Comparison of ENCODE assay signal across 11 cellular contexts in the genomic region with DNA sequence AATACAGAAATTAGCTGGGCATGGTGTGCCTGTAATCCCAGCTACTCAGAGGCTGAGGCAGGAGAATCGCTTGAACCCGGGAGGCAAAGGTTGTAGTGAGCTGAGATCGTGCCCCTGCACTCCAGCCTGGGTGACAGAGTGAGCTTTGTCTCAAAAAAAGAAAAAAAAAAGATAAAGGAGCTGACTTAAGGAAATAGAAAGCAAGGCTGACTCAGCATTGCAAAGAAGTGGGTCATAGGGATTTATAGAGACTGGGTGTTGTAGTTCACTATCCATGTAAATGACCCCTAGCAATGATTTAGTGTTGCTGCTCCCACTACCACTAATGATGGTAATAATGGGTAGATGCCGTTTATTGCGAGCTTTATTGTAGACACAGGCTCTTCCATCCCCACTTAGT. TPM values are rescaled to one million over a fixed set of nuclear protein-coding genes. Genes with fewer than 3 reads are reported as not detected.
DNase-seq lines count a peak whose midpoint lies in the region.
"Had no signal": no experiment of that assay in that cellular context is flagged by ENCODE, and none has a peak within 500 bp of the region (broad histone marks: within the 10 kb centered on the region; RNA-seq: fewer than 3 reads in every experiment).

No MANE protein-coding gene starts in this region.

- H2BK12ac ChIP-seq in mesenchymal stem cell (ENCODE audit: low read length in 2 of 2), result no peak overlapping the region

- in situ Hi-C loops in ACHN (cut with HindIII; ENCODE audit: low pct_ligation_motif_present, low pct_unique_long_range_greater_than_20kb, low sequenced_read_pairs), result no loop called here

- peak overlapping the region in 1 of 2 experiments; percentile 27 for H3K4ac ChIP-seq in mesenchymal stem cell (ENCODE audit: low read depth in 1 of 2, low read length in 2 of 2)

- no peaks in the 10 kb centered on the region for H3K27me3 ChIP-seq in mesenchymal stem cell (ENCODE audit: control insufficient read depth in 1 of 2, insufficient read depth in 1 of 2, low read length in 2 of 2)
- H3K27me3 ChIP-seq: SJCRH30 had no signal

- no peak overlapping the region for H2AK5ac ChIP-seq in mesenchymal stem cell (ENCODE audit: low read length, severe bottlenecking)

- H3K79me1 ChIP-seq in mesenchymal stem cell (replicated peaks; ENCODE audit: low read length, poor library complexity, severe bottlenecking), result peaks cover 36% of the 10 kb centered on the region

- H3K23ac ChIP-seq in mesenchymal stem cell (ENCODE audit: low read length in 2 of 2), result no peak overlapping the region

- H3K9me3 ChIP-seq in mesenchymal stem cell (ENCODE audit: control insufficient read depth, low read length), result no peaks in the 10 kb centered on the region
- H3K9me3 ChIP-seq: SJCRH30 had no signal

- H3K4me2 ChIP-seq in mesenchymal stem cell (ENCODE audit: low read length, poor library complexity, severe bottlenecking), result no peak overlapping the region

- H3K27ac ChIP-seq in caudate nucleus (ENCODE audit: low read depth, low read length) (peak overlapping the region; percentile 39), mesenchymal stem cell (ENCODE audit: low read length, poor library complexity, severe bottlenecking) (no peak overlapping the region)
- H3K27ac ChIP-seq: HL-60, SJCRH30 had no signal

- peak overlapping the region; percentile 35 for H3K9ac ChIP-seq in mesenchymal stem cell (ENCODE audit: low read length)

- no peak overlapping the region for H3K14ac ChIP-seq in mesenchymal stem cell (ENCODE audit: low read length in 2 of 2)

- H3K4me1 ChIP-seq in mesenchymal stem cell (ENCODE audit: control insufficient read depth, insufficient read depth, low read depth, low read length), result peaks cover 2% of the 10 kb centered on the region
- H3K4me1 ChIP-seq: SJCRH30 had no signal

- no peak overlapping the region for H2BK120ac ChIP-seq in mesenchymal stem cell (ENCODE audit: low read depth, low read length)

- H4K91ac ChIP-seq in mesenchymal stem cell (ENCODE audit: low read length), result no peak overlapping the region

- no peak overlapping the region for H3K4me3 ChIP-seq in mesenchymal stem cell (ENCODE audit: insufficient read depth in 1 of 2, low read depth in 1 of 2, low read length in 2 of 2)
- H3K4me3 ChIP-seq: SJCRH30 had no signal

- no peak overlapping the region for H3K18ac ChIP-seq in mesenchymal stem cell (ENCODE audit: low read depth in 1 of 2, low read length in 2 of 2)

- H2BK15ac ChIP-seq in mesenchymal stem cell (ENCODE audit: low read depth, poor library complexity, severe bottlenecking), result no peak overlapping the region

- H2AFZ ChIP-seq in mesenchymal stem cell (ENCODE audit: low read depth, low read length), result no peak overlapping the region

- H4K8ac ChIP-seq in mesenchymal stem cell (ENCODE audit: low read length), result no peak overlapping the region

- H3K36me3 ChIP-seq in mesenchymal stem cell (ENCODE audit: control insufficient read depth in 1 of 2, insufficient read depth in 2 of 2, low read depth in 1 of 2, low read length in 2 of 2), result peaks cover 42 to 46% of the 10 kb centered on the region in 2 experiments

- DNase-seq in ACHN, result peak; percentile 30
- DNase-seq in HPDE6-E6E7 (ENCODE audit: extremely low spot score), result peak; percentile 14
- no peak for DNase-seq in caudate nucleus (lab: John Stamatoyannopoulos, UW)
- DNase-seq in mesenchymal stem cell, result peak; percentile 70
- DNase-seq in iPS-NIHi11 (ENCODE audit: low spot score), result no peak
- no peak for DNase-seq in middle frontal gyrus (ENCODE audit: extremely low spot score, low spot score)
- no peak for DNase-seq in anterior cingulate cortex (lab: John Stamatoyannopoulos, UW)
- DNase-seq in DMS53 treated with DMSO at 0.1 percent for 48 hours (lab: John Stamatoyannopoulos, UW; ENCODE audit: unreplicated experiment), result no peak
- DNase-seq: effector CD4-positive, alpha-beta T cell; SJCRH30 had no signal

- WGBS in mesenchymal stem cell, result 68% methylated on average over 5 of the region's 5 CpGs

- no peak overlapping the region for H2BK5ac ChIP-seq in mesenchymal stem cell (ENCODE audit: low read depth, low read length, poor library complexity, severe bottlenecking)

RNA-seq across cellular contexts. Expression of gene ADD1, which starts 47.6 kb away (rescaled TPM):
- 336 TPM for polyA plus RNA-seq in mesenchymal stem cell (2013, experiment 1 of 2)
- 331 TPM for polyA plus RNA-seq in mesenchymal stem cell (2013, experiment 2 of 2)

Comparison
In these comparisons a context has a peak if more than half of its experiments do, and no peak if none do; other contexts are left out.
1. DNase-seq: peak in ACHN (single experiment), HPDE6-E6E7 (single experiment) and mesenchymal stem cell (single experiment); none in caudate nucleus (0 of 61), iPS-NIHi11 (single experiment), middle frontal gyrus (single experiment), anterior cingulate cortex (0 of 58) and DMS53 treated with DMSO at 0.1 percent for 48 hours (single experiment).